In genomic region chr15:81098884-81099601, GRCh38 we compare ENCODE assay signal across 1 cellular context.
TF ChIP-seq lines count a peak whose summit lies in the region.

No MANE protein-coding gene starts in this region.

TF ChIP-seq in WTC11, 78 proteins besides CTCF, POLR2A, EP300 and RAD21 (continued from another document):
- TF ChIP-seq ZBTB43 (CRISPR knock-in tag; IDR thresholded peaks at IDR 0.05) (no peak), ZNF281 (CRISPR knock-in tag; IDR thresholded peaks at IDR 0.05) (no peak), PREB (CRISPR knock-in tag; IDR thresholded peaks at IDR 0.05; ENCODE audit: borderline replicate concordance) (no peak), ZNF416 (CRISPR knock-in tag; IDR thresholded peaks at IDR 0.05) (no peak), JAZF1 (CRISPR knock-in tag; IDR thresholded peaks at IDR 0.05) (no peak), AFF4 (CRISPR knock-in tag; IDR thresholded peaks at IDR 0.05; ENCODE audit: borderline replicate concordance) (no peak), ZNF263 (CRISPR knock-in tag; IDR thresholded peaks at IDR 0.05; ENCODE audit: low read depth) (no peak), MXD4 (CRISPR knock-in tag; IDR thresholded peaks at IDR 0.05; ENCODE audit: borderline replicate concordance) (no peak)
